Comparison of ENCODE assay signal across 22 cellular contexts in genomic region chr1:87221008-87221407, GRCh38.
DNase-seq lines count a peak whose midpoint lies in the region; ATAC-seq, FAIRE-seq and TF ChIP-seq lines count a peak whose summit lies in the region.
"Had no signal": no experiment of that assay in that cellular context is flagged by ENCODE, and none has a peak within 500 bp of the region (broad histone marks: within the 10 kb centered on the region; RNA-seq: fewer than 3 reads in every experiment).

No MANE protein-coding gene starts in this region.

- H4K20me1 ChIP-seq in PC-9 (ENCODE audit: insufficient read depth): no peaks in the 10 kb centered on the region
- H4K20me1 ChIP-seq: BLaER1 treated with 17β-estradiol and CSF1 and Interleukin-3, amounts not matched to agents 10 nM and 100 nM had no signal

- DNase-seq in EL (peak; percentile 39), PC-9 (peak in 1 of 2 experiments; percentile 86), bronchial epithelial cell (ENCODE audit: low read depth) (peak; percentile 74), kidney tubule cell (ENCODE audit: low spot score) (peak; percentile 90), osteocyte (ENCODE audit: extremely low spot score, unreplicated experiment) (no peak)
- DNase-seq in stimulated activated CD4-positive, alpha-beta T cell treated with anti-CD3 and anti-CD28 coated beads, Interleukin-15, amount 100 ng/mL, for 24 hours: no peak
- DNase-seq in stimulated activated naive CD4-positive, alpha-beta T cell (lab: John Stamatoyannopoulos, UW): no peak
- DNase-seq: CD8-positive, alpha-beta T cell; DMS79 treated with DMSO at 0.1 percent for 48 hours; GF-D8; GOT3; MV-4-11; NCI-H1417; NCI-H187 treated with DMSO at 0.1 percent for 48 hours; NCI-H226; NCI-H524; NCI-H82; OCI-M1; SJCRH30 had no signal

- no peak overlapping the region for H3K4me3 Mint-ChIP-seq in osteocyte (ENCODE audit: unreplicated experiment)
- H3K4me3 Mint-ChIP-seq: CD8-positive, alpha-beta T cell had no signal

- FAIRE-seq in bronchial epithelial cell (lab: Jason Lieb, UNC): no peak
- FAIRE-seq: K562 had no signal

- H3K27me3 Mint-ChIP-seq in osteocyte (ENCODE audit: unreplicated experiment): no peaks in the 10 kb centered on the region

- H3K9me2 ChIP-seq in PC-9 (ENCODE audit: insufficient read depth): no peaks in the 10 kb centered on the region

- H3K4me1 ChIP-seq in PC-9 (replicated peaks; ENCODE audit: insufficient read depth): peaks cover 58% of the 10 kb centered on the region

- POLR2A ChIA-PET in PC-9 (lab: Charles Lee; ENCODE audit: unreplicated experiment): no interaction called here

- H3F3A ChIP-seq in PC-9 (ENCODE audit: insufficient read depth, low read depth): peaks cover 30% of the 10 kb centered on the region

- no TSS peak for BruUV-seq in PC-9 (replicated peaks; lab: Mats Ljungman, UMichigan)

- H3K27me3 ChIP-seq in PC-9 (ENCODE audit: insufficient read depth, low read depth): no peaks in the 10 kb centered on the region
- H3K27me3 ChIP-seq in bronchial epithelial cell (ENCODE audit: control insufficient read depth, insufficient read depth, low read length): no peaks in the 10 kb centered on the region
- H3K27me3 ChIP-seq: BLaER1 treated with 17β-estradiol and CSF1 and Interleukin-3, amounts not matched to agents 10 nM and 100 nM; SJCRH30 had no signal

- H3K9me3 Mint-ChIP-seq in osteocyte (ENCODE audit: unreplicated experiment): no peaks in the 10 kb centered on the region

- H3K36me3 ChIP-seq in PC-9 (ENCODE audit: low read depth) (no peaks in the 10 kb centered on the region), bronchial epithelial cell (ENCODE audit: control insufficient read depth, insufficient read depth, low read length) (no peaks in the 10 kb centered on the region)
- H3K36me3 ChIP-seq: BLaER1 treated with 17β-estradiol and CSF1 and Interleukin-3, amounts not matched to agents 10 nM and 100 nM; SJCRH30 had no signal

- CTCF ChIA-PET in PC-9 (lab: Charles Lee): no interaction called here

- H3K4me2 ChIP-seq in PC-9: peak overlapping the region; percentile 3; the same call in 1 of the 2 replicates

- no peak overlapping the region for H3K27ac Mint-ChIP-seq in osteocyte (ENCODE audit: unreplicated experiment)
- H3K27ac Mint-ChIP-seq: CD8-positive, alpha-beta T cell had no signal

- ATAC-seq in GM18517 (IDR thresholded peaks at IDR 0.05; ENCODE audit: unreplicated experiment): no peak
- ATAC-seq: CD8-positive, alpha-beta T cell; K562 had no signal

- peaks cover 3% of the 10 kb centered on the region; the same call in 1 of the 2 replicates for H3K9me3 ChIP-seq in PC-9 (ENCODE audit: insufficient read depth, low read depth)
- H3K9me3 ChIP-seq: SJCRH30 had no signal

- no peak for TF ChIP-seq CTCF in PC-9 (conservative IDR thresholded peaks at IDR 0.05)
- no peak for TF ChIP-seq CTCF in bronchial epithelial cell (IDR thresholded peaks at IDR 0.05; ENCODE audit: insufficient read depth, low read length, severe bottlenecking)
- TF ChIP-seq CTCF in osteocyte (IDR thresholded peaks at IDR 0.05): no peak

- H3K27ac ChIP-seq in PC-9: peak overlapping the region; percentile 56
- H3K27ac ChIP-seq: BLaER1 treated with 17β-estradiol and CSF1 and Interleukin-3, amounts not matched to agents 10 nM and 100 nM; SJCRH30 had no signal

- no peak overlapping the region for H3K4me3 ChIP-seq in PC-9
- no peak overlapping the region for H3K4me3 ChIP-seq in bronchial epithelial cell (ENCODE audit: low read depth, low read length)
- H3K4me3 ChIP-seq: BLaER1 treated with 17β-estradiol and CSF1 and Interleukin-3, amounts not matched to agents 10 nM and 100 nM; K562; SJCRH30 had no signal

- no peak overlapping the region for H2AFZ ChIP-seq in PC-9

- intact Hi-C loops in PC-9 (cut with micrococcal nuclease; ENCODE audit: unreplicated experiment): no loop called here

- no peaks in the 10 kb centered on the region for H3K79me2 ChIP-seq in PC-9 (ENCODE audit: low read depth)

- no peaks in the 10 kb centered on the region for H3K36me3 Mint-ChIP-seq in osteocyte (ENCODE audit: unreplicated experiment)
- H3K36me3 Mint-ChIP-seq: CD8-positive, alpha-beta T cell had no signal

- H3K4me1 Mint-ChIP-seq in osteocyte (ENCODE audit: unreplicated experiment): peaks cover 2% of the 10 kb centered on the region

Comparison
In these comparisons a context has a peak if more than half of its experiments do, and no peak if none do; other contexts are left out.
1. DNase-seq: peak in EL (single experiment), bronchial epithelial cell (single experiment) and kidney tubule cell (single experiment); none in stimulated activated CD4-positive, alpha-beta T cell treated with anti-CD3 and anti-CD28 coated beads, Interleukin-15, amount 100 ng/mL, for 24 hours (single experiment), stimulated activated naive CD4-positive, alpha-beta T cell (0 of 6) and osteocyte (single experiment).